ENCODE assay signal across 1 cellular context in the genomic region with DNA sequence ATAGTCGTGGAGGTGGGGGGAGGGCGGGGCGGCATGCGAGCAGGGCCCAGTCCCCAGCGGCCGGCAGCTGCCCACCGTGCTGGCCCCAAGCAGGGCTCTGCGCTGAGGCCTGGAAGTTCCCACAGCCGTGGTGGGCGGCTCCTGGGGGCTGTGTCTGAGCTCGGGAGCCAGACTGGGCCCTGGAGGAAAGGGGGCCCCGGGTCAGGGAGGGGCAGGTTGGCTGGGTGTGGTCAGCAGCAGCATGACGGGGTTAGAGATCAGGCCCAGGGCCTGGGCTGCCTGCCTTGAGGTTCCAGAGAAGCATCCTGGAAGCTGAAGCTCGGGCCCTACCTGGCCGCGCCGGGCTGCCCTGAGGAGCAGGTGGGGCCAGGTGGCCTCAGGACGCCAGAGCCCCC.
TF ChIP-seq lines count a peak whose summit lies in the region.

No MANE protein-coding gene starts in this region.

TF ChIP-seq in K562, 482 proteins besides CTCF, POLR2A, EP300 and RAD21:
- TF ChIP-seq FOXM1 (IDR thresholded peaks at IDR 0.05; ENCODE audit: low read depth) (no peak), FOXM1 (CRISPR knock-in tag; IDR thresholded peaks at IDR 0.05; ENCODE audit: low read depth) (no peak), ZBTB11 (CRISPR knock-in tag; IDR thresholded peaks at IDR 0.05) (no peak), ZNF445 (CRISPR knock-in tag; IDR thresholded peaks at IDR 0.05; ENCODE audit: low read depth) (no peak), ZBTB7A (IDR thresholded peaks at IDR 0.05; ENCODE audit: borderline replicate concordance, control insufficient read depth, low read depth, low read length) (peak; percentile 57; the same call in 1 of the 2 replicates), ZSCAN32 (CRISPR knock-in tag; IDR thresholded peaks at IDR 0.05) (no peak), SMARCC2 (IDR thresholded peaks at IDR 0.05; ENCODE audit: low read depth) (no peak), TAL1 (IDR thresholded peaks at IDR 0.05) (no peak), GABPA (tag; conservative IDR thresholded peaks at IDR 0.05; ENCODE audit: low read depth) (no peak), TEAD1 (CRISPR knock-in tag; IDR thresholded peaks at IDR 0.05) (no peak), ZNF121 (CRISPR knock-in tag; conservative IDR thresholded peaks at IDR 0.05) (no peak), CBX8 (IDR thresholded peaks at IDR 0.05; ENCODE audit: borderline replicate concordance, extremely low read depth, low read depth, low read length, poor library complexity, severe bottlenecking) (no peak), RFX7 (CRISPR knock-in tag; IDR thresholded peaks at IDR 0.05) (no peak), KLF1 (tag; IDR thresholded peaks at IDR 0.05) (0 out of 2 replicates have a peak, but pooled peaks have one; percentile 30), RBM22 (IDR thresholded peaks at IDR 0.05; ENCODE audit: low read depth, low read length, poor library complexity, severe bottlenecking) (peak; percentile 48), PBX2 (CRISPR knock-in tag; IDR thresholded peaks at IDR 0.05; ENCODE audit: low read depth) (no peak), PBX2 (tag; conservative IDR thresholded peaks at IDR 0.05; ENCODE audit: low read depth) (no peak), ETV1 (tag; conservative IDR thresholded peaks at IDR 0.05; ENCODE audit: low read depth) (no peak), POLR2G (IDR thresholded peaks at IDR 0.05; ENCODE audit: low read depth, low read length) (peak; percentile 64)
- TF ChIP-seq, protein P1, sequence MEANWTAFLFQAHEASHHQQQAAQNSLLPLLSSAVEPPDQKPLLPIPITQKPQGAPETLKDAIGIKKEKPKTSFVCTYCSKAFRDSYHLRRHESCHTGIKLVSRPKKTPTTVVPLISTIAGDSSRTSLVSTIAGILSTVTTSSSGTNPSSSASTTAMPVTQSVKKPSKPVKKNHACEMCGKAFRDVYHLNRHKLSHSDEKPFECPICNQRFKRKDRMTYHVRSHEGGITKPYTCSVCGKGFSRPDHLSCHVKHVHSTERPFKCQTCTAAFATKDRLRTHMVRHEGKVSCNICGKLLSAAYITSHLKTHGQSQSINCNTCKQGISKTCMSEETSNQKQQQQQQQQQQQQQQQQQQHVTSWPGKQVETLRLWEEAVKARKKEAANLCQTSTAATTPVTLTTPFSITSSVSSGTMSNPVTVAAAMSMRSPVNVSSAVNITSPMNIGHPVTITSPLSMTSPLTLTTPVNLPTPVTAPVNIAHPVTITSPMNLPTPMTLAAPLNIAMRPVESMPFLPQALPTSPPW (CRISPR knock-in tag; IDR thresholded peaks at IDR 0.05): 0 out of 2 replicates have a peak, but pooled peaks have one; percentile 17
